Comparison of ENCODE assay signal across 28 cellular contexts in the genomic region with DNA sequence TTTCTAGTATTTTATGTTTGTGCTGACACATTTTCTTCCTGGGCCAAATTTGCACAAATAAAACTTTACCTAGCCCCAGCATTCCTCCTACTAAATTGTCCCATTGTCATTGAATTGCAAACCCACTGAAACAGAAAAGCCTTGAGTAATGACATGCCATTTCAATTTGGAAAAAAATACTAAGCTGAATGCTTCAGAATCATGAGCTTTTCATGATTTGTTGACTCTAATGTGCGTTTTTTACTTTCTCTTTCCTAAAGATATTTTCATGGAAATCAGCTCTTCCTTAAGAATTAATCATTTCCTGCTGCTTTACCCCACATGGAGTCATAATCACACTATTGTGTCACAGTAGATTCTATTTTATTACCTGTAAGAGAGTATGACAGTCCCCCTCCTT. TPM values are rescaled to one million over a fixed set of nuclear protein-coding genes. Genes with fewer than 3 reads are reported as not detected.
"Had no signal": no experiment of that assay in that cellular context is flagged by ENCODE, and none has a peak within 500 bp of the region (broad histone marks: within the 10 kb centered on the region; RNA-seq: fewer than 3 reads in every experiment).

No MANE protein-coding gene starts in this region.

- H3K9me3 ChIP-seq: right atrium auricular region, thyroid gland, upper lobe of right lung had no signal

- H3K27me3 ChIP-seq: hepatocyte, right atrium auricular region, thyroid gland, upper lobe of right lung had no signal

- H3K27ac ChIP-seq: coronary artery, hepatocyte, right atrium auricular region, thyroid gland, upper lobe of right lung had no signal

- H3K36me3 ChIP-seq: right atrium auricular region, thyroid gland, upper lobe of right lung had no signal

- H3K4me1 ChIP-seq: thyroid gland, upper lobe of right lung had no signal

- H3K36me3 Mint-ChIP-seq: activated CD8-positive, alpha-beta memory T cell treated with anti-CD3 and anti-CD28 coated beads, Interleukin-2, amount 10 ng/mL, durations not matched to agents 7 days and 5 days; activated naive CD8-positive, alpha-beta T cell treated with anti-CD3 and anti-CD28 coated beads, Interleukin-2, amount 10 ng/mL, durations not matched to agents 7 days and 5 days; natural killer cell treated with Interleukin-12 subunit alpha and Interleukin-12 subunit beta and Interleukin-15 and Interleukin-18, amount 100 ng/mL, for 72 hours had no signal

- DNase-seq: activated CD4-positive, alpha-beta memory T cell treated with anti-CD3 and anti-CD28 coated beads, Interleukin-2, amount 10 ng/mL, durations not matched to agents 7 days and 5 days; activated CD4-positive, alpha-beta T cell treated with anti-CD3 and anti-CD28 coated beads for 4 hours; activated CD4-positive, CD25-positive, alpha-beta regulatory T cell; activated CD8-positive, alpha-beta memory T cell treated with anti-CD3 and anti-CD28 coated beads, Interleukin-2, amount 10 ng/mL, durations not matched to agents 7 days and 5 days; activated naive CD4-positive, alpha-beta T cell; activated naive CD8-positive, alpha-beta T cell treated with anti-CD3 and anti-CD28 coated beads, Interleukin-2, amount 10 ng/mL, durations not matched to agents 7 days and 5 days; activated T-cell treated with anti-CD3 and anti-CD28 coated beads for 4 hours; amniotic stem cell; cerebellar nuclear complex; erythroblast; foreskin fibroblast; left ventricle myocardium superior; mammary epithelial cell; stimulated activated CD4-positive, alpha-beta T cell treated with anti-CD3 and anti-CD28 coated beads, Interleukin-12 subunit alpha, Interleukin-12 subunit beta, amount 100 ng/mL, for 4 hours; stimulated activated CD4-positive, alpha-beta T cell treated with anti-CD3 and anti-CD28 coated beads, Interleukin-4, amount 100 ng/mL, for 4 hours; stimulated activated naive CD8-positive, alpha-beta T cell treated with anti-CD3 and anti-CD28 coated beads, Interleukin-15, Interleukin-2, amounts not matched to agents 100 U/mL and 50 U/mL, for 24 hours; T1000; thyroid gland; upper lobe of right lung had no signal

- H3K27me3 Mint-ChIP-seq: activated CD4-positive, alpha-beta memory T cell treated with anti-CD3 and anti-CD28 coated beads, Interleukin-2, amount 10 ng/mL, durations not matched to agents 7 days and 5 days; activated CD8-positive, alpha-beta memory T cell treated with anti-CD3 and anti-CD28 coated beads, Interleukin-2, amount 10 ng/mL, durations not matched to agents 7 days and 5 days; activated naive CD8-positive, alpha-beta T cell treated with anti-CD3 and anti-CD28 coated beads, Interleukin-2, amount 10 ng/mL, durations not matched to agents 7 days and 5 days; natural killer cell treated with Interleukin-12 subunit alpha and Interleukin-12 subunit beta and Interleukin-15 and Interleukin-18, amount 100 ng/mL, for 72 hours had no signal

- H3K27ac Mint-ChIP-seq: activated CD4-positive, alpha-beta memory T cell treated with anti-CD3 and anti-CD28 coated beads, Interleukin-2, amount 10 ng/mL, durations not matched to agents 7 days and 5 days; activated CD8-positive, alpha-beta memory T cell treated with anti-CD3 and anti-CD28 coated beads, Interleukin-2, amount 10 ng/mL, durations not matched to agents 7 days and 5 days; activated naive CD8-positive, alpha-beta T cell treated with anti-CD3 and anti-CD28 coated beads, Interleukin-2, amount 10 ng/mL, durations not matched to agents 7 days and 5 days; natural killer cell treated with Interleukin-12 subunit alpha and Interleukin-12 subunit beta and Interleukin-15 and Interleukin-18, amount 100 ng/mL, for 72 hours; progenitor cell of endocrine pancreas; T-helper 1 cell treated with Interleukin-12 subunit alpha and Interleukin-12 subunit beta and Interleukin-4 antibody, amounts not matched to agents 30 μg/mL and 1 μg/mL, for 36 hours had no signal

- H3K4me3 Mint-ChIP-seq: activated CD4-positive, alpha-beta memory T cell treated with anti-CD3 and anti-CD28 coated beads, Interleukin-2, amount 10 ng/mL, durations not matched to agents 7 days and 5 days; activated CD8-positive, alpha-beta memory T cell treated with anti-CD3 and anti-CD28 coated beads, Interleukin-2, amount 10 ng/mL, durations not matched to agents 7 days and 5 days; activated naive CD8-positive, alpha-beta T cell treated with anti-CD3 and anti-CD28 coated beads, Interleukin-2, amount 10 ng/mL, durations not matched to agents 7 days and 5 days; natural killer cell treated with Interleukin-12 subunit alpha and Interleukin-12 subunit beta and Interleukin-15 and Interleukin-18, amount 100 ng/mL, for 72 hours; T-helper 1 cell treated with Interleukin-12 subunit alpha and Interleukin-12 subunit beta and Interleukin-4 antibody, amounts not matched to agents 30 μg/mL and 1 μg/mL, for 36 hours had no signal

- H3K4me1 Mint-ChIP-seq: activated CD4-positive, alpha-beta memory T cell treated with anti-CD3 and anti-CD28 coated beads, Interleukin-2, amount 10 ng/mL, durations not matched to agents 7 days and 5 days; activated CD8-positive, alpha-beta memory T cell treated with anti-CD3 and anti-CD28 coated beads, Interleukin-2, amount 10 ng/mL, durations not matched to agents 7 days and 5 days; activated naive CD8-positive, alpha-beta T cell treated with anti-CD3 and anti-CD28 coated beads, Interleukin-2, amount 10 ng/mL, durations not matched to agents 7 days and 5 days had no signal

- H3K79me2 ChIP-seq: hepatocyte had no signal

- H3K9me3 Mint-ChIP-seq: activated CD4-positive, alpha-beta memory T cell treated with anti-CD3 and anti-CD28 coated beads, Interleukin-2, amount 10 ng/mL, durations not matched to agents 7 days and 5 days; activated naive CD8-positive, alpha-beta T cell treated with anti-CD3 and anti-CD28 coated beads, Interleukin-2, amount 10 ng/mL, durations not matched to agents 7 days and 5 days; T-helper 1 cell treated with Interleukin-12 subunit alpha and Interleukin-12 subunit beta and Interleukin-4 antibody, amounts not matched to agents 30 μg/mL and 1 μg/mL, for 36 hours had no signal

- H2AFZ ChIP-seq: hepatocyte had no signal

- H3K4me2 ChIP-seq: hepatocyte had no signal

- ATAC-seq: activated CD8-positive, alpha-beta memory T cell treated with anti-CD3 and anti-CD28 coated beads, Interleukin-2, amount 10 ng/mL, durations not matched to agents 7 days and 5 days; left ventricle myocardium superior; natural killer cell treated with Interleukin-12 subunit alpha and Interleukin-12 subunit beta and Interleukin-15 and Interleukin-18, amount 100 ng/mL, for 72 hours; stimulated activated naive CD8-positive, alpha-beta T cell treated with anti-CD3 and anti-CD28 coated beads, Interleukin-15, Interleukin-2, amounts not matched to agents 100 U/mL and 50 U/mL, for 24 hours; upper lobe of right lung had no signal

- H3K4me3 ChIP-seq: coronary artery, hepatocyte, right atrium auricular region, thyroid gland, upper lobe of right lung had no signal

RNA-seq across cellular contexts. Expression of a gene that starts 47.4 kb away (rescaled TPM):
- total RNA-seq: activated CD4-positive, alpha-beta memory T cell treated with anti-CD3 and anti-CD28 coated beads, Interleukin-2, amount 10 ng/mL, durations not matched to agents 7 days and 5 days; activated CD8-positive, alpha-beta memory T cell treated with anti-CD3 and anti-CD28 coated beads, Interleukin-2, amount 10 ng/mL, durations not matched to agents 7 days and 5 days; activated naive CD8-positive, alpha-beta T cell treated with anti-CD3 and anti-CD28 coated beads, Interleukin-2, amount 10 ng/mL, durations not matched to agents 7 days and 5 days; bronchial epithelial cell; fibroblast of lung; mammary epithelial cell; natural killer cell treated with Interleukin-12 subunit alpha and Interleukin-12 subunit beta and Interleukin-15 and Interleukin-18, amount 100 ng/mL, for 72 hours; osteocyte; thyroid gland; upper lobe of right lung had no signal
